In the genomic region with DNA sequence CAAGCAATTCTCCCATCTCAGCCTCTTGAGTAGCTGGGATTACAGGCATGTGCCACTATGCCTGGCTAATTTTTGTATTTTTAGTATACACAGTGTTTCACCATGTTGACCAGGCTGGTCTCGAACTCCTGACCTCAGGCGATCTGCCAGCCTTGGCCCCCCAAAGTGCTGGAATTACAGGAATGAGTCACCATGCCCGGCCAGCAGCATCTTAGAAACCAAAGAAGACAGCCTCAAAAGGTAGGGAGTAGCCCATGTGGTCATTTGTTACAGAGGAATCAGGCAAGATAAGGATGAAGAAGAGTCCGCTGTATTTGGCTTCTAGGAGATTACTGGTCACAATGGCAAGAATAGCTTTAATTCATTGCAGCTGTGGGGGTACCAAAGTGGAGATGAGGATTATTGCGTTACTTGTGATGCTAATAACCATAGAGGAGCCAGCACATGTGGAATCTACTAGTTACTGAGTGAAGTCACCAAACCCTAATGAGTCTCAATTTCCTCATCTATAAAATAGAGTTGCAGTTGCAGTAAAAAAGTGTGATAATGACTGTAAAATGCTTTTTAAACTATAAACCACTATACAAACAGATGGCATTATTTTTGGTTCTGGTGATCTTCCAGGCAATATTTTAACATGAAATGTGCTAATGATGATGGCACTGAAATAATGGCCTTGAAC, we compare ENCODE assay signal across 20 cellular contexts. TPM values are rescaled to one million over a fixed set of nuclear protein-coding genes. Genes with fewer than 3 reads are reported as not detected.
"Had no signal": no experiment of that assay in that cellular context is flagged by ENCODE, and none has a peak within 500 bp of the region (broad histone marks: within the 10 kb centered on the region; RNA-seq: fewer than 3 reads in every experiment).

No MANE protein-coding gene starts in this region.

- H2AFZ ChIP-seq: hepatocyte had no signal

- H3K27me3 ChIP-seq: ascending aorta, hepatocyte had no signal

- FAIRE-seq: endothelial cell of umbilical vein, kidney had no signal

- H3K36me3 ChIP-seq: ascending aorta, left ventricle myocardium inferior, prostate gland had no signal

- H3K79me2 ChIP-seq: hepatocyte had no signal

- H3K4me1 ChIP-seq: left ventricle myocardium inferior, prostate gland had no signal

- H3K27ac ChIP-seq: hepatocyte, left ventricle myocardium inferior, prostate gland had no signal

- H3K4me3 ChIP-seq: ascending aorta, coronary artery, hepatocyte, left ventricle myocardium inferior, prostate gland had no signal

- DNase-seq: activated CD4-positive, alpha-beta T cell treated with anti-CD3 and anti-CD28 coated beads, Interleukin-2, amount 50 U/mL, for 48 hours; activated CD8-positive, alpha-beta memory T cell treated with anti-CD3 and anti-CD28 coated beads, Interleukin-2, amount 10 ng/mL, durations not matched to agents 7 days and 5 days; activated effector memory CD4-positive, alpha-beta T cell treated with anti-CD3 and anti-CD28 coated beads, Interleukin-2, amount 50 U/mL, for 16 hours; activated naive CD8-positive, alpha-beta T cell treated with anti-CD3 and anti-CD28 coated beads, Interleukin-2, amount 10 ng/mL, durations not matched to agents 7 days and 5 days; activated T-cell treated with anti-CD3 and anti-CD28 coated beads, Interleukin-2, amount 50 U/mL, for 4 hours; central memory CD4-positive, alpha-beta T cell; effector CD4-positive, alpha-beta T cell; kidney; left ventricle myocardium inferior; natural killer cell; occipital lobe; stimulated activated CD4-positive, alpha-beta T cell treated with anti-CD3 and anti-CD28 coated beads, Interleukin-2, amount 100 ng/mL, for 24 hours; stimulated activated naive CD4-positive, alpha-beta T cell; substantia nigra had no signal

RNA-seq across cellular contexts. Expression of a gene that starts 53.0 kb away (rescaled TPM):
- total RNA-seq: activated CD8-positive, alpha-beta memory T cell treated with anti-CD3 and anti-CD28 coated beads, Interleukin-2, amount 10 ng/mL, durations not matched to agents 7 days and 5 days; activated naive CD8-positive, alpha-beta T cell treated with anti-CD3 and anti-CD28 coated beads, Interleukin-2, amount 10 ng/mL, durations not matched to agents 7 days and 5 days; activated T-cell treated with anti-CD3 and anti-CD28 coated beads, Interleukin-2, amount 50 U/mL, for 4 hours; endothelial cell of umbilical vein; natural killer cell; T-helper 2 cell treated with Interferon-gamma antibody and Interleukin-4, amounts not matched to agents 100 ng/mL and 5 ng/mL, for 36 hours had no signal
